ENCODE assay signal across 1 cellular context in genomic region chr4:6676722-6677558, GRCh38.
TF ChIP-seq lines count a peak whose summit lies in the region.

No MANE protein-coding gene starts in this region.

TF ChIP-seq in GM23338, 12 proteins besides CTCF, POLR2A, EP300 and RAD21 (continued from another document):
- no peak for TF ChIP-seq ZNF462 (CRISPR knock-in tag; IDR thresholded peaks at IDR 0.05)
